1 cellular context compared by ENCODE assay signal in the genomic region with DNA sequence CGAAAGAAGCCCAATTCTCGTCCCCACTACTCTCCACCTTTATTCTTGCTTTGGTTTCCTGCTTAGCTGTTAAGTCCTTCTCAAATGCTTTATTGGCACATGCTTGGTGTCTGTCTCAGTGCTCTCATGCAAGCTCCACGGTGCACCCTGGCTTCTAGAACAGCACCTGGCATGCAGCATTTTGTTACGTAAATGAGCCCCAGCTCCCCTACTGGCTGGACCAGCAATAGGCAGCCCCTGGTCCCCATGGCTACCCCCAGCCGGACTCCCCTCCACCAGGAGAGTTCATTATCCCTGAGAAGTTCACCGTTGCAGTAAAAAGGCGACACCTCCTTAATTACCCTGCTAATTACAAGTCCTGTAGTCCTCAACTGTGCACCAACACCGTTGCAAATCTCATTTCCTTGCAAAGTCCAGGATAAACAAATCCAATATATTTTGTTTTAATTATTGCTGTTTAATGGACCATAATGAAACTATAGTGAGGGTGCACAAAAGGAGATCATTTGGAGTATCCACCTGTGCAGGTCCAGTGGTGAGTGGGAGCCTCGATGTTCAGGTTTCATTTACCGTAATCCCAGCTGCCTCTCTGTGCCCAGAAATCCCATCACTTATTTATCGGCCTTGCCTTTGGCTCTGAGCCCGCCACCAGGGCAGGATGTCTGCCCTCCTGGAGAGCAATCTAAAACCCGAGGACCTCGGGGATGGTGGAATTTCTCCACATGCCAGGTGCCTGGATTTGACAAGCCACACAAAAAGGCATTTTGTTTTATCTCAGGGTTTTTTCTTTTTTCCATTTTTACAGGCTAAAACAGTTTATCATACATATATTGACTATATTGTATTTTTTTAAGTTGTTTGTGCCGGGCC.
TF ChIP-seq lines count a peak whose summit lies in the region.

No MANE protein-coding gene starts in this region.

TF ChIP-seq in WTC11, 78 proteins besides CTCF, POLR2A, EP300 and RAD21 (continued from another document):
- TF ChIP-seq ARID4B (CRISPR knock-in tag; IDR thresholded peaks at IDR 0.05; ENCODE audit: borderline replicate concordance) (no peak), ELF4 (CRISPR knock-in tag; IDR thresholded peaks at IDR 0.05; ENCODE audit: low read depth) (no peak)
